Comparison of ENCODE assay signal across 37 cellular contexts in genomic region chr4:120353235-120353634, GRCh38.
DNase-seq lines count a peak whose midpoint lies in the region; ATAC-seq, FAIRE-seq and TF ChIP-seq lines count a peak whose summit lies in the region.
"Had no signal": no experiment of that assay in that cellular context is flagged by ENCODE, and none has a peak within 500 bp of the region (broad histone marks: within the 10 kb centered on the region; RNA-seq: fewer than 3 reads in every experiment).

No MANE protein-coding gene starts in this region.

- H3K4me2 ChIP-seq in GM23338 = no peak overlapping the region
- no peak overlapping the region for H3K4me2 ChIP-seq in neural progenitor cell
- H3K4me2 ChIP-seq: A549; BLaER1; BLaER1 treated with 17β-estradiol and CSF1 and Interleukin-3, amounts not matched to agents 10 nM and 100 nM had no signal

- H3F3A ChIP-seq in GM23338 (replicated peaks; ENCODE audit: low read depth) = no peaks in the 10 kb centered on the region
- no peaks in the 10 kb centered on the region for H3F3A ChIP-seq in neural progenitor cell (ENCODE audit: low read depth)

- H3K79me2 ChIP-seq in GM23338 (replicated peaks; ENCODE audit: insufficient read depth) (no peaks in the 10 kb centered on the region), neural progenitor cell (ENCODE audit: low read depth) (no peaks in the 10 kb centered on the region)

- ATAC-seq in GM19463 (IDR thresholded peaks at IDR 0.05; ENCODE audit: unreplicated experiment) = peak; percentile 56
- ATAC-seq in GM23338 = no peak
- ATAC-seq in HG02759 (IDR thresholded peaks at IDR 0.05; ENCODE audit: unreplicated experiment) = peak; percentile 53
- no peak for ATAC-seq in HG02642 (IDR thresholded peaks at IDR 0.05; ENCODE audit: poor library complexity, unreplicated experiment)
- ATAC-seq: A549; CD8-positive, alpha-beta T cell had no signal

- H3K4me1 Mint-ChIP-seq in GM23338 (no peaks in the 10 kb centered on the region; the same call in 1 of the 3 replicates), neural progenitor cell (peaks cover 6% of the 10 kb centered on the region)
- H3K4me1 Mint-ChIP-seq: B cell; CD14-positive monocyte; CD4-positive, alpha-beta memory T cell; CD4-positive, CD25-positive, alpha-beta regulatory T cell; CD8-positive, alpha-beta memory T cell had no signal

- H3K9ac ChIP-seq in neural progenitor cell = no peak overlapping the region
- H3K9ac ChIP-seq: BLaER1; BLaER1 treated with 17β-estradiol and CSF1 and Interleukin-3, amounts not matched to agents 10 nM and 100 nM had no signal

- TF ChIP-seq CTCF in GM23338 (conservative IDR thresholded peaks at IDR 0.05; ENCODE audit: low read depth in 2 of 2) = no peak
- no peak for TF ChIP-seq CTCF in neural progenitor cell (IDR thresholded peaks at IDR 0.05)

- H2AFZ ChIP-seq in GM23338 (peak overlapping the region; percentile 11; the same call in 1 of the 2 replicates), neural progenitor cell (replicated peaks) (peak overlapping the region; percentile 13)

- no peaks in the 10 kb centered on the region for H3K9me3 Mint-ChIP-seq in GM23338
- H3K9me3 Mint-ChIP-seq in neural progenitor cell = no peaks in the 10 kb centered on the region
- H3K9me3 Mint-ChIP-seq: CD4-positive, alpha-beta T cell; CD4-positive, CD25-positive, alpha-beta regulatory T cell; CD8-positive, alpha-beta memory T cell; CD8-positive, alpha-beta T cell had no signal

- FAIRE-seq in RCC 7860 (lab: Jason Lieb, UNC) = no peak
- FAIRE-seq: A204.1, A549, D721Med had no signal

- DNase-seq in GM23338 (ENCODE audit: low spot score) = no peak
- DNase-seq in neural progenitor cell (ENCODE audit: low spot score) = no peak
- DNase-seq in RCC 7860 (ENCODE audit: low spot score) = no peak
- no peak for DNase-seq in AG08396 (ENCODE audit: low spot score)
- no peak for DNase-seq in LoVo (ENCODE audit: low spot score)
- DNase-seq: 8988T; ACHN; AML-193; BE2C; C1 segment of cervical spinal cord; Caco-2; Calu3; CD4-positive, alpha-beta memory T cell; CD4-positive, alpha-beta T cell; CD4-positive, CD25-positive, alpha-beta regulatory T cell; CD8-positive, alpha-beta memory T cell; CD8-positive, alpha-beta T cell; COR-L47; DMS 273 treated with DMSO at 0.1 percent for 48 hours; DMS153; DMS53; DMS79; DMS79 treated with DMSO at 0.1 percent for 48 hours; DND-41; EL had no signal

- H3K9me2 ChIP-seq in GM23338 (ENCODE audit: insufficient read depth) = no peaks in the 10 kb centered on the region

- no peaks in the 10 kb centered on the region for H3K36me3 ChIP-seq in GM23338 (ENCODE audit: insufficient read depth)
- H3K36me3 ChIP-seq in neural progenitor cell = no peaks in the 10 kb centered on the region
- H3K36me3 ChIP-seq: BE2C; BLaER1; BLaER1 treated with 17β-estradiol and CSF1 and Interleukin-3, amounts not matched to agents 10 nM and 100 nM had no signal

- no peak overlapping the region for H3K27ac ChIP-seq in GM23338 (ENCODE audit: low read depth)
- no peak overlapping the region for H3K27ac ChIP-seq in neural progenitor cell
- H3K27ac ChIP-seq: 22Rv1; A549; BLaER1; BLaER1 treated with 17β-estradiol and CSF1 and Interleukin-3, amounts not matched to agents 10 nM and 100 nM; C4-2B had no signal

- peaks cover 2% of the 10 kb centered on the region for H3K27me3 Mint-ChIP-seq in GM23338 (ENCODE audit: insufficient read depth, low read depth, poor library complexity)
- H3K27me3 Mint-ChIP-seq in neural progenitor cell (ENCODE audit: insufficient read depth, low read depth) = no peaks in the 10 kb centered on the region
- H3K27me3 Mint-ChIP-seq: B cell; CD4-positive, alpha-beta T cell; CD4-positive, CD25-positive, alpha-beta regulatory T cell had no signal

- H3K36me3 Mint-ChIP-seq in GM23338 (ENCODE audit: low read depth) (no peaks in the 10 kb centered on the region), neural progenitor cell (no peaks in the 10 kb centered on the region)
- H3K36me3 Mint-ChIP-seq: CD14-positive monocyte; CD4-positive, alpha-beta memory T cell; CD4-positive, CD25-positive, alpha-beta regulatory T cell; CD8-positive, alpha-beta memory T cell; CD8-positive, alpha-beta T cell had no signal

- H4K20me1 ChIP-seq in GM23338 (replicated peaks; ENCODE audit: insufficient read depth) = no peaks in the 10 kb centered on the region
- no peaks in the 10 kb centered on the region for H4K20me1 ChIP-seq in neural progenitor cell (ENCODE audit: low read depth)
- H4K20me1 ChIP-seq: BLaER1; BLaER1 treated with 17β-estradiol and CSF1 and Interleukin-3, amounts not matched to agents 10 nM and 100 nM had no signal

- H3K4me3 ChIP-seq in GM23338 = no peak overlapping the region
- H3K4me3 ChIP-seq in neural progenitor cell = no peak overlapping the region
- H3K4me3 ChIP-seq: A549; BLaER1; BLaER1 treated with 17β-estradiol and CSF1 and Interleukin-3, amounts not matched to agents 10 nM and 100 nM had no signal

- no peaks in the 10 kb centered on the region for H3K27me3 ChIP-seq in GM23338 (ENCODE audit: insufficient read depth)
- H3K27me3 ChIP-seq in neural progenitor cell = no peaks in the 10 kb centered on the region
- H3K27me3 ChIP-seq: BE2C; BLaER1; BLaER1 treated with 17β-estradiol and CSF1 and Interleukin-3, amounts not matched to agents 10 nM and 100 nM had no signal

- no peaks in the 10 kb centered on the region for H3K9me3 ChIP-seq in neural progenitor cell (ENCODE audit: low read depth)
- H3K9me3 ChIP-seq: A549; BE2C; BLaER1; BLaER1 treated with 17β-estradiol and CSF1 and Interleukin-3, amounts not matched to agents 10 nM and 100 nM; Caco-2 had no signal

- H3K4me3 Mint-ChIP-seq in GM23338 (no peak overlapping the region), neural progenitor cell (no peak overlapping the region)
- H3K4me3 Mint-ChIP-seq: B cell; CD14-positive monocyte; CD4-positive, alpha-beta memory T cell; CD4-positive, alpha-beta T cell; CD4-positive, CD25-positive, alpha-beta regulatory T cell; CD8-positive, alpha-beta memory T cell; CD8-positive, alpha-beta T cell had no signal

- H3K4me1 ChIP-seq in GM23338 (ENCODE audit: insufficient read depth) = no peaks in the 10 kb centered on the region
- H3K4me1 ChIP-seq in neural progenitor cell = no peaks in the 10 kb centered on the region
- H3K4me1 ChIP-seq: A549; BE2C; BLaER1; BLaER1 treated with 17β-estradiol and CSF1 and Interleukin-3, amounts not matched to agents 10 nM and 100 nM; Caco-2 had no signal

- H3K27ac Mint-ChIP-seq in GM23338 (no peak overlapping the region), neural progenitor cell (no peak overlapping the region)
- H3K27ac Mint-ChIP-seq: B cell; CD14-positive monocyte; CD4-positive, alpha-beta memory T cell; CD4-positive, alpha-beta T cell; CD4-positive, CD25-positive, alpha-beta regulatory T cell; CD8-positive, alpha-beta memory T cell; CD8-positive, alpha-beta T cell had no signal

TF ChIP-seq in GM23338, 12 proteins besides CTCF, POLR2A, EP300 and RAD21 (continues in another document):
- TF ChIP-seq STAT1 (IDR thresholded peaks at IDR 0.05; ENCODE audit: unreplicated experiment) (no peak), POLR2AphosphoS5 (IDR thresholded peaks at IDR 0.05; ENCODE audit: low read depth) (no peak), EZH2phosphoT487 (IDR thresholded peaks at IDR 0.05; ENCODE audit: unreplicated experiment) (no peak), JUNB (IDR thresholded peaks at IDR 0.05; ENCODE audit: unreplicated experiment) (no peak), NANOG (IDR thresholded peaks at IDR 0.05; ENCODE audit: borderline replicate concordance) (no peak), ZNF114 (CRISPR knock-in tag; IDR thresholded peaks at IDR 0.05) (no peak)
- TF ChIP-seq, protein P1, sequence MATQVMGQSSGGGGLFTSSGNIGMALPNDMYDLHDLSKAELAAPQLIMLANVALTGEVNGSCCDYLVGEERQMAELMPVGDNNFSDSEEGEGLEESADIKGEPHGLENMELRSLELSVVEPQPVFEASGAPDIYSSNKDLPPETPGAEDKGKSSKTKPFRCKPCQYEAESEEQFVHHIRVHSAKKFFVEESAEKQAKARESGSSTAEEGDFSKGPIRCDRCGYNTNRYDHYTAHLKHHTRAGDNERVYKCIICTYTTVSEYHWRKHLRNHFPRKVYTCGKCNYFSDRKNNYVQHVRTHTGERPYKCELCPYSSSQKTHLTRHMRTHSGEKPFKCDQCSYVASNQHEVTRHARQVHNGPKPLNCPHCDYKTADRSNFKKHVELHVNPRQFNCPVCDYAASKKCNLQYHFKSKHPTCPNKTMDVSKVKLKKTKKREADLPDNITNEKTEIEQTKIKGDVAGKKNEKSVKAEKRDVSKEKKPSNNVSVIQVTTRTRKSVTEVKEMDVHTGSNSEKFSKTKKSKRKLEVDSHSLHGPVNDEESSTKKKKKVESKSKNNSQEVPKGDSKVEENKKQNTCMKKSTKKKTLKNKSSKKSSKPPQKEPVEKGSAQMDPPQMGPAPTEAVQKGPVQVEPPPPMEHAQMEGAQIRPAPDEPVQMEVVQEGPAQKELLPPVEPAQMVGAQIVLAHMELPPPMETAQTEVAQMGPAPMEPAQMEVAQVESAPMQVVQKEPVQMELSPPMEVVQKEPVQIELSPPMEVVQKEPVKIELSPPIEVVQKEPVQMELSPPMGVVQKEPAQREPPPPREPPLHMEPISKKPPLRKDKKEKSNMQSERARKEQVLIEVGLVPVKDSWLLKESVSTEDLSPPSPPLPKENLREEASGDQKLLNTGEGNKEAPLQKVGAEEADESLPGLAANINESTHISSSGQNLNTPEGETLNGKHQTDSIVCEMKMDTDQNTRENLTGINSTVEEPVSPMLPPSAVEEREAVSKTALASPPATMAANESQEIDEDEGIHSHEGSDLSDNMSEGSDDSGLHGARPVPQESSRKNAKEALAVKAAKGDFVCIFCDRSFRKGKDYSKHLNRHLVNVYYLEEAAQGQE (IDR thresholded peaks at IDR 0.05; ENCODE audit: unreplicated experiment) = no peak

Comparison
In these comparisons a context has a peak if more than half of its experiments do, and no peak if none do; other contexts are left out.
1. ATAC-seq: peak in GM19463 (single experiment) and HG02759 (single experiment); none in GM23338 (single experiment) and HG02642 (single experiment).